In genomic region chr5:110738812-110739651, GRCh38 we compare ENCODE assay signal across 8 cellular contexts. TPM values are rescaled to one million over a fixed set of nuclear protein-coding genes. Genes with fewer than 3 reads are reported as not detected.
A peak's percentile ranks its signal among the peaks of the same experiment; 100 is the strongest.
DNase-seq lines count a peak whose midpoint lies in the region; TF ChIP-seq lines count a peak whose summit lies in the region.

Gene SLC25A46 (plus strand): TSS chr5:110739007. CDS start chr5:110739120, 113 bp downstream.

- no peaks in the 10 kb centered on the region for H3K4me1 ChIP-seq in stomach smooth muscle (ENCODE audit: control insufficient read depth, insufficient read depth, low read length)

- peak; percentile 9 for TF ChIP-seq RAD21 in neural cell (conservative IDR thresholded peaks at IDR 0.05)

- H3K4me3 ChIP-seq in fibroblast of villous mesenchyme (ENCODE audit: low read depth, low read length) (peak within 1 kb of the TSS; percentile 86), neural cell (ENCODE audit: low read length) (peak within 1 kb of the TSS; percentile 82), stomach smooth muscle (ENCODE audit: low read length in 2 of 2) (peak within 1 kb of the TSS; percentile 97 to 100)

- H3K9ac ChIP-seq in neural cell (ENCODE audit: low read length): peak within 1 kb of the TSS; percentile 96
- H3K9ac ChIP-seq in stomach smooth muscle (ENCODE audit: low read length in 2 of 2): peak within 1 kb of the TSS; percentile 83 to 89

- peak; percentile 60 for TF ChIP-seq EP300 in neural cell (conservative IDR thresholded peaks at IDR 0.05; ENCODE audit: poor library complexity, severe bottlenecking)

- no peaks in the 10 kb centered on the region for H3F3A ChIP-seq in neural cell (ENCODE audit: insufficient read depth, low read length, poor library complexity, severe bottlenecking)

- H3K9me3 ChIP-seq in neural cell (ENCODE audit: low read length) (no peaks in the 10 kb centered on the region), stomach smooth muscle (ENCODE audit: control insufficient read depth in 2 of 2, low read length in 2 of 2) (no peaks in the 10 kb centered on the region)

- H4K20me1 ChIP-seq in neural cell (ENCODE audit: insufficient read depth): no peaks in the 10 kb centered on the region

- peak; percentile 89 for DNase-seq in EL
- DNase-seq in H4 (ENCODE audit: low spot score): peak; percentile 89
- peak; percentile 90 for DNase-seq in LoVo (ENCODE audit: low spot score)
- DNase-seq in SHP77 treated with DMSO at 0.1 percent for 48 hours (lab: John Stamatoyannopoulos, UW): peak; percentile 91
- DNase-seq in activated gamma-delta T cell (lab: John Stamatoyannopoulos, UW): peak; percentile 71
- peak; percentile 90 for DNase-seq in fibroblast of villous mesenchyme (ENCODE audit: low read depth)

- H3K9me2 ChIP-seq in neural cell (ENCODE audit: insufficient read depth, low read length): no peaks in the 10 kb centered on the region

- peak within 1 kb of the TSS; percentile 90 for H3K4me2 ChIP-seq in neural cell (ENCODE audit: low read length)

- H3K27me3 ChIP-seq in neural cell (ENCODE audit: insufficient read depth, low read depth, low read length) (no peaks in the 10 kb centered on the region), stomach smooth muscle (ENCODE audit: control insufficient read depth in 1 of 2, insufficient read depth in 2 of 2, low read length in 2 of 2) (no peaks in the 10 kb centered on the region)

- peaks cover 24% of the 10 kb centered on the region for H3K79me2 ChIP-seq in neural cell (replicated peaks; ENCODE audit: insufficient read depth, low read length)

- H2AFZ ChIP-seq in neural cell (ENCODE audit: low read depth, low read length): peak within 1 kb of the TSS; percentile 95

- H3K27ac ChIP-seq in neural cell (ENCODE audit: low read length) (peak within 1 kb of the TSS; percentile 94), stomach smooth muscle (ENCODE audit: low read length) (peak within 1 kb of the TSS; percentile 72)

- H3K36me3 ChIP-seq in neural cell (ENCODE audit: insufficient read depth, low read length) (no peaks in the 10 kb centered on the region), stomach smooth muscle (ENCODE audit: control insufficient read depth in 2 of 2, insufficient read depth in 2 of 2, low read length in 2 of 2) (no peaks in the 10 kb centered on the region)

- TF ChIP-seq CTCF in fibroblast of villous mesenchyme (IDR thresholded peaks at IDR 0.05; ENCODE audit: insufficient read depth, low read depth, low read length) (no peak), neural cell (IDR thresholded peaks at IDR 0.05; ENCODE audit: poor library complexity, severe bottlenecking) (peak; percentile 12)

TF ChIP-seq in neural cell, 6 proteins besides CTCF, POLR2A, EP300 and RAD21:
- TF ChIP-seq REST (IDR thresholded peaks at IDR 0.05; ENCODE audit: borderline replicate concordance) (peak; percentile 96), SMC3 (conservative IDR thresholded peaks at IDR 0.05; ENCODE audit: poor library complexity) (peak; percentile 29), EZH2 (IDR thresholded peaks at IDR 0.05; ENCODE audit: borderline replicate concordance, insufficient read depth, low read length, poor library complexity, severe bottlenecking) (no peak), TAF1 (IDR thresholded peaks at IDR 0.05; ENCODE audit: low read depth) (peak; percentile 94), POLR2AphosphoS5 (IDR thresholded peaks at IDR 0.05) (peak; percentile 98), MXI1 (conservative IDR thresholded peaks at IDR 0.05; ENCODE audit: poor library complexity, severe bottlenecking) (peak; percentile 89)

RNA-seq across cellular contexts. Expression of gene SLC25A46, which starts in this region (rescaled TPM):
- 63.2 and 72.0 TPM in 2 replicates for total RNA-seq in H4 (2014; rRNA removed; shearing (Covaris generic))
- 95.7 and 106 TPM in 2 replicates for total RNA-seq in fibroblast of villous mesenchyme
- 109 and 118 TPM in 2 replicates for polyA plus RNA-seq in neural cell
- polyA minus RNA-seq in neural cell: 188 and 197 TPM in 2 replicates

Comparison
In these comparisons a context has a peak if more than half of its experiments do, and no peak if none do; other contexts are left out.
1. Peak in every context shown above with its lines: DNase-seq, H3K4me3 ChIP-seq and H3K27ac ChIP-seq.